Comparison of ENCODE assay signal across 9 cellular contexts in the genomic region with DNA sequence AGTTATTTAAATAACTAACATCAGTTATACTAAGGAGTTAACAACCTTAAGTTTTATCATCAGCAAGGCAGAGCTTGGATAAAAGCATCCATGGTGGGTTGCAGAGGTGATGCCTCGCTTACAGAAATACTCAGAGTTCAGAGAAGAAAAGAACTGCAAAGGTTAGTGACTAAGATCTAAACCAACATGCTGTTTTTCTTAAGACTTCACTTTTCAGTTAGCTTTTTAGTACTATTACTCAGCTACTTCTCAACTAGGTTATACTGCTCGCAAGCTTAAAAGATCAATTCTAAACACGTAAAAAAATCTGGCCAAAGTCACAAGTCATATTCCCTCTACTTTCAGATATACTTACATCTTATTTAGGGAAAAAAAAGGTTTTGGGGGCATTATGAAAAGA. TPM values are rescaled to one million over a fixed set of nuclear protein-coding genes. Genes with fewer than 3 reads are reported as not detected.
A peak's percentile ranks its signal among the peaks of the same experiment; 100 is the strongest.
DNase-seq lines count a peak whose midpoint lies in the region; TF ChIP-seq lines count a peak whose summit lies in the region.
"Had no signal": no experiment of that assay in that cellular context is flagged by ENCODE, and none has a peak within 500 bp of the region (broad histone marks: within the 10 kb centered on the region; RNA-seq: fewer than 3 reads in every experiment).

No MANE protein-coding gene starts in this region.

- CTCF ChIA-PET in CD4-positive, alpha-beta memory T cell (lab: Charles Lee; ENCODE audit: partially characterized antibody): interaction anchor here (0.8 to 1.3 kb wide), 2 partner anchors 9 to 138 kb away, joined by 3 to 4 read pairs; no protein-coding TSS in a partner anchor
- CTCF ChIA-PET in mammary epithelial cell (lab: Charles Lee; ENCODE audit: low non-redundant PET): no interaction called here

- peaks cover 20% of the 10 kb centered on the region for H4K20me1 ChIP-seq in mammary epithelial cell (ENCODE audit: insufficient read depth, low read length)

- no peak for TF ChIP-seq CTCF in mammary epithelial cell (conservative IDR thresholded peaks at IDR 0.05 in 1 of 2, IDR thresholded peaks at IDR 0.05 in 1 of 2; ENCODE audit: extremely low read depth in 1 of 2, insufficient read depth in 1 of 2, low read depth in 1 of 2, low read length in 2 of 2)
- TF ChIP-seq CTCF in neural crest cell (conservative IDR thresholded peaks at IDR 0.05): no peak

- no peaks in the 10 kb centered on the region for H3K27me3 Mint-ChIP-seq in CD4-positive, alpha-beta memory T cell
- no peaks in the 10 kb centered on the region for H3K27me3 Mint-ChIP-seq in neural crest cell (ENCODE audit: low read depth)

- H3K27me3 ChIP-seq in CD4-positive, alpha-beta memory T cell (ENCODE audit: insufficient read depth, low read length): no peaks in the 10 kb centered on the region
- H3K27me3 ChIP-seq in HUES6 (ENCODE audit: control insufficient read depth, insufficient read depth, low read length) (no peaks in the 10 kb centered on the region), mammary epithelial cell (ENCODE audit: insufficient read depth, low read length) (no peaks in the 10 kb centered on the region)

- DNase-seq in CD4-positive, alpha-beta memory T cell: no peak
- DNase-seq in mammary epithelial cell (no peak), neural crest cell (ENCODE audit: low read depth, low spot score) (no peak), COLO668 (lab: John Stamatoyannopoulos, UW; ENCODE audit: unreplicated experiment) (no peak), SW480 (ENCODE audit: low spot score) (no peak), NAMALWA (ENCODE audit: low spot score) (no peak)
- no peak for DNase-seq in NK-92 treated with Interleukin-12 subunit alpha and Interleukin-12 subunit beta, amount 100 ng/mL, for 24 hours (lab: John Stamatoyannopoulos, UW)
- DNase-seq: NCI-H446 had no signal

- peak overlapping the region; percentile 27 for H3K27ac ChIP-seq in CD4-positive, alpha-beta memory T cell (ENCODE audit: low read depth, low read length)
- no peak overlapping the region for H3K27ac ChIP-seq in HUES6 (ENCODE audit: low read depth, low read length)
- no peak overlapping the region for H3K27ac ChIP-seq in mammary epithelial cell (ENCODE audit: insufficient read depth, low read depth, low read length)

- intact Hi-C loops in CD4-positive, alpha-beta memory T cell (cut with micrococcal nuclease): loop anchor here (2.0 to 5.0 kb wide), 3 partner anchors 41 to 458 kb away; a partner anchor contains a TSS
- intact Hi-C loops in mammary epithelial cell (cut with micrococcal nuclease): loop anchor here (5.0 kb wide), 1 partner anchor 67 kb away; no protein-coding TSS in a partner anchor

- H3K27ac Mint-ChIP-seq in CD4-positive, alpha-beta memory T cell: peak overlapping the region; percentile 41 to 96 (median 76)
- peak overlapping the region; percentile 15 for H3K27ac Mint-ChIP-seq in neural crest cell (ENCODE audit: unreplicated experiment)

- H3K36me3 ChIP-seq in CD4-positive, alpha-beta memory T cell (ENCODE audit: insufficient read depth, low read length): peaks cover 4% of the 10 kb centered on the region
- H3K36me3 ChIP-seq in HUES6 (ENCODE audit: control insufficient read depth, insufficient read depth, low read length) (peaks cover 19% of the 10 kb centered on the region), mammary epithelial cell (ENCODE audit: insufficient read depth, low read length) (peaks cover 2% of the 10 kb centered on the region)

- H2AFZ ChIP-seq in mammary epithelial cell (ENCODE audit: low read depth, low read length): no peak overlapping the region

- H3K9me3 ChIP-seq in CD4-positive, alpha-beta memory T cell (ENCODE audit: control insufficient read depth in 1 of 2, low read length in 2 of 2): no peaks in the 10 kb centered on the region
- no peaks in the 10 kb centered on the region for H3K9me3 ChIP-seq in HUES6 (ENCODE audit: control insufficient read depth, insufficient read depth, low read depth, low read length)
- H3K9me3 ChIP-seq in mammary epithelial cell (replicated peaks; ENCODE audit: insufficient read depth, low read length): no peaks in the 10 kb centered on the region

- H3K4me1 ChIP-seq in CD4-positive, alpha-beta memory T cell (ENCODE audit: insufficient read depth, low read length): peaks cover 63% of the 10 kb centered on the region
- H3K4me1 ChIP-seq in HUES6 (ENCODE audit: control insufficient read depth, insufficient read depth, low read length): peaks cover 24% of the 10 kb centered on the region
- peaks cover 35% of the 10 kb centered on the region for H3K4me1 ChIP-seq in mammary epithelial cell (ENCODE audit: insufficient read depth, low read length)

- H3K4me3 ChIP-seq in CD4-positive, alpha-beta memory T cell (ENCODE audit: low read length in 2 of 2): peak overlapping the region in 1 of 2 donors; percentile 7
- peak overlapping the region; percentile 20 for H3K4me3 ChIP-seq in HUES6 (ENCODE audit: low read depth, low read length)
- peak overlapping the region in 2 of 3 experiments; percentile 31 to 79 for H3K4me3 ChIP-seq in mammary epithelial cell (replicated peaks in 1 of 3; ENCODE audit: insufficient read depth in 1 of 3, low read depth in 2 of 3, low read length in 3 of 3)

- POLR2A ChIA-PET in CD4-positive, alpha-beta memory T cell (lab: Charles Lee; ENCODE audit: partially characterized antibody): interaction anchor here (0.6 to 3.6 kb wide), 5 partner anchors 12 to 271 kb away, joined by 3 to 12 read pairs (median 5); a partner anchor contains a TSS

- peaks cover 0 to 3% (median 0%) of the 10 kb centered on the region in 8 donors for H3K9me3 Mint-ChIP-seq in CD4-positive, alpha-beta memory T cell
- no peaks in the 10 kb centered on the region for H3K9me3 Mint-ChIP-seq in neural crest cell

- peak overlapping the region; percentile 74 to 100 (median 90) for H3K4me3 Mint-ChIP-seq in CD4-positive, alpha-beta memory T cell
- peak overlapping the region; percentile 99 for H3K4me3 Mint-ChIP-seq in neural crest cell

- BruUV-seq in mammary epithelial cell (replicated peaks; lab: Mats Ljungman, UMichigan): no TSS peak

- dilution Hi-C loops in mammary epithelial cell (cut with HindIII; ENCODE audit: low sequenced_read_pairs): no loop called here

- peaks cover 41 to 85% (median 62%) of the 10 kb centered on the region in 4 donors for H3K4me1 Mint-ChIP-seq in CD4-positive, alpha-beta memory T cell
- peaks cover 59% of the 10 kb centered on the region for H3K4me1 Mint-ChIP-seq in neural crest cell

- H3K36me3 Mint-ChIP-seq in CD4-positive, alpha-beta memory T cell: peaks cover 6 to 34% of the 10 kb centered on the region in 2 donors
- H3K36me3 Mint-ChIP-seq in neural crest cell (ENCODE audit: low read depth): peaks cover 5% of the 10 kb centered on the region

- H3K79me2 ChIP-seq in mammary epithelial cell (ENCODE audit: insufficient read depth, low read length): peaks cover 80% of the 10 kb centered on the region

- in situ Hi-C loops in mammary epithelial cell (cut with MboI; ENCODE audit: low sequenced_read_pairs in 2 of 2): no loop called here

- H3K9ac ChIP-seq in HUES6 (ENCODE audit: low read length): no peak overlapping the region
- no peak overlapping the region for H3K9ac ChIP-seq in mammary epithelial cell (ENCODE audit: insufficient read depth, low read length)

- 59% methylated on average over 3 of the region's 3 CpGs for WGBS in mammary epithelial cell (ENCODE audit: low coverage, missing lambda C conversion rate)

- H3K4me2 ChIP-seq in mammary epithelial cell (ENCODE audit: insufficient read depth, low read depth, low read length): peak overlapping the region; percentile 81

RNA-seq across cellular contexts. Expression of a gene that starts 2.8 kb away (rescaled TPM):
- total RNA-seq in CD4-positive, alpha-beta memory T cell: 100 to 1,000 TPM; 147 to 168 TPM
- polyA plus RNA-seq in CD4-positive, alpha-beta memory T cell: 100 to 1,000 TPM; 140 to 216 TPM
- total RNA-seq in mammary epithelial cell: 100 to 1,000 TPM in 1 of 2 donors, 10 to 100 TPM in 1; 91.0 to 116 TPM
- polyA plus RNA-seq in mammary epithelial cell: 80.4 TPM
- 76.0 TPM for polyA minus RNA-seq in mammary epithelial cell
- 288 and 293 TPM in 2 replicates for total RNA-seq in neural crest cell

RNA-seq across cellular contexts. Expression of a gene that starts 51.0 kb away (rescaled TPM):
- 1 to 10 TPM; 6.4 to 7.8 TPM for total RNA-seq in CD4-positive, alpha-beta memory T cell
- 10 to 100 TPM in 1 of 2 donors, 1 to 10 TPM in 1; 7.4 to 16.4 TPM for polyA plus RNA-seq in CD4-positive, alpha-beta memory T cell
- total RNA-seq in mammary epithelial cell (under 1 TPM in 1 of 2 donors, not detected in 1; 0.33 TPM), neural crest cell (3.8 and 4.9 TPM in 2 replicates)
- polyA plus RNA-seq in mammary epithelial cell: not detected
- polyA minus RNA-seq in mammary epithelial cell: not detected
